ENCODE assay signal across 24 cellular contexts in genomic region chr3:153063337-153063736, GRCh38.
DNase-seq lines count a peak whose midpoint lies in the region; ATAC-seq, FAIRE-seq and TF ChIP-seq lines count a peak whose summit lies in the region.
"Had no signal": no experiment of that assay in that cellular context is flagged by ENCODE, and none has a peak within 500 bp of the region (broad histone marks: within the 10 kb centered on the region; RNA-seq: fewer than 3 reads in every experiment).

No MANE protein-coding gene starts in this region.

- peaks cover 11% of the 10 kb centered on the region for H3F3A ChIP-seq in SK-N-SH (replicated peaks; ENCODE audit: insufficient read depth)
- H3F3A ChIP-seq in SU-DHL-6 (ENCODE audit: insufficient read depth), result no peaks in the 10 kb centered on the region

- TF ChIP-seq CTCF in SK-N-SH (IDR thresholded peaks at IDR 0.05) (no peak), SU-DHL-6 (IDR thresholded peaks at IDR 0.05; ENCODE audit: insufficient read depth, low read length, poor library complexity, severe bottlenecking) (no peak), GM12878 (IDR thresholded peaks at IDR 0.05 in 2 of 3, conservative IDR thresholded peaks at IDR 0.05 in 1 of 3; ENCODE audit: control insufficient read depth in 2 of 3, extremely low read depth in 1 of 3, insufficient read depth in 1 of 3, low read depth in 3 of 3, low read length in 3 of 3) (no peak)

- H3K27me3 ChIP-seq in SK-N-SH (ENCODE audit: insufficient read depth) (no peaks in the 10 kb centered on the region), SU-DHL-6 (ENCODE audit: low read length) (no peaks in the 10 kb centered on the region), GM12878 (replicated peaks in 1 of 2; ENCODE audit: control insufficient read depth in 2 of 2, insufficient read depth in 2 of 2, low read length in 1 of 2) (no peaks in the 10 kb centered on the region)
- H3K27me3 ChIP-seq: BLaER1 treated with 17β-estradiol and CSF1 and Interleukin-3, amounts not matched to agents 10 nM and 100 nM had no signal

- H4K20me1 ChIP-seq in SK-N-SH (ENCODE audit: insufficient read depth), result no peaks in the 10 kb centered on the region
- H4K20me1 ChIP-seq in SU-DHL-6 (ENCODE audit: low read depth, low read length), result no peaks in the 10 kb centered on the region
- no peaks in the 10 kb centered on the region for H4K20me1 ChIP-seq in GM12878 (ENCODE audit: control insufficient read depth, insufficient read depth)
- H4K20me1 ChIP-seq: BLaER1 treated with 17β-estradiol and CSF1 and Interleukin-3, amounts not matched to agents 10 nM and 100 nM had no signal

- 71% methylated on average over 2 of the region's 2 CpGs for WGBS in SK-N-SH (ENCODE audit: low lambda C conversion rate)
- 16% methylated on average over 2 of the region's 2 CpGs for WGBS in GM12878 (ENCODE audit: insufficient coverage, insufficient replicate concordance, low lambda C conversion rate, missing lambda C conversion rate)

- TF ChIP-seq RAD21 in SK-N-SH (IDR thresholded peaks at IDR 0.05; ENCODE audit: low read length) (no peak), GM12878 (IDR thresholded peaks at IDR 0.05; ENCODE audit: insufficient read depth, low read depth, low read length) (no peak)

- TF ChIP-seq POLR2A in H54 (IDR thresholded peaks at IDR 0.05; ENCODE audit: low read depth, low read length) (no peak), GM12878 (IDR thresholded peaks at IDR 0.05; ENCODE audit: low read depth, low read length) (no peak)

- intact Hi-C loops in GM12878 (cut with micrococcal nuclease; ENCODE audit: unreplicated experiment), result no loop called here

- H3K9me3 Mint-ChIP-seq in activated CD4-positive, alpha-beta T cell treated with anti-CD3 and anti-CD28 coated beads, Interleukin-2, amount 10 ng/mL, durations not matched to agents 7 days and 5 days, result no peaks in the 10 kb centered on the region
- H3K9me3 Mint-ChIP-seq: CD4-positive, alpha-beta T cell; CD8-positive, alpha-beta T cell had no signal

- ATAC-seq in SK-N-SH treated with all-trans-retinoic acid at 6 μM for 48 hours (no peak), GM12878 (no peak), GM19351 (IDR thresholded peaks at IDR 0.05; ENCODE audit: unreplicated experiment) (no peak)
- ATAC-seq: A549; CD8-positive, alpha-beta T cell had no signal

- H3K9me2 ChIP-seq in SK-N-SH, result no peaks in the 10 kb centered on the region
- H3K9me2 ChIP-seq in SU-DHL-6 (replicated peaks; ENCODE audit: insufficient read depth, low read length), result no peaks in the 10 kb centered on the region

- no peaks in the 10 kb centered on the region for H3K79me2 ChIP-seq in SK-N-SH (ENCODE audit: insufficient read depth)
- H3K79me2 ChIP-seq in SU-DHL-6 (ENCODE audit: insufficient read depth, low read length), result no peaks in the 10 kb centered on the region
- no peaks in the 10 kb centered on the region for H3K79me2 ChIP-seq in GM12878 (ENCODE audit: control insufficient read depth, insufficient read depth, low read length)

- SMC1A ChIA-PET in GM12878 (lab: Charles Lee; ENCODE audit: uncharacterized antibody, unreplicated experiment), result no interaction called here

- no peaks in the 10 kb centered on the region for H3K27me3 Mint-ChIP-seq in activated CD4-positive, alpha-beta T cell treated with anti-CD3 and anti-CD28 coated beads, Interleukin-2, amount 10 ng/mL, durations not matched to agents 7 days and 5 days
- H3K27me3 Mint-ChIP-seq: CD4-positive, alpha-beta T cell had no signal

- H3K4me1 Mint-ChIP-seq in activated CD4-positive, alpha-beta T cell treated with anti-CD3 and anti-CD28 coated beads, Interleukin-2, amount 10 ng/mL, durations not matched to agents 7 days and 5 days, result no peaks in the 10 kb centered on the region
- H3K4me1 Mint-ChIP-seq: B cell had no signal

- H3K4me1 ChIP-seq in SK-N-SH (ENCODE audit: control insufficient read depth in 1 of 2, insufficient read depth in 2 of 2, low read depth in 1 of 2, low read length in 1 of 2) (peaks cover 0 to 8% of the 10 kb centered on the region in 2 experiments; a peak in 1 of 4 replicates), GM12878 (ENCODE audit: control insufficient read depth, insufficient read depth, low read length) (no peaks in the 10 kb centered on the region)
- H3K4me1 ChIP-seq: Caco-2 had no signal

- RAD21 ChIA-PET in GM12878 (lab: Charles Lee; ENCODE audit: unreplicated experiment), result no interaction called here

- in situ Hi-C loops in GM12878 (cut with MboI), result no loop called here

- H3K4me2 ChIP-seq in SK-N-SH (no peak overlapping the region), SU-DHL-6 (ENCODE audit: low read depth, low read length, poor library complexity, severe bottlenecking) (no peak overlapping the region), GM12878 (ENCODE audit: control insufficient read depth, insufficient read depth) (no peak overlapping the region)
- H3K4me2 ChIP-seq: A549; BLaER1 treated with 17β-estradiol and CSF1 and Interleukin-3, amounts not matched to agents 10 nM and 100 nM had no signal

- H3K4me3 ChIP-seq in SK-N-SH (ENCODE audit: low read depth in 2 of 2, low read length in 1 of 2), result no peak overlapping the region
- no peak overlapping the region for H3K4me3 ChIP-seq in SU-DHL-6 (ENCODE audit: insufficient read depth, low read length, poor library complexity, severe bottlenecking)
- H3K4me3 ChIP-seq in GM12878, result no peak overlapping the region
- H3K4me3 ChIP-seq: A549; BLaER1 treated with 17β-estradiol and CSF1 and Interleukin-3, amounts not matched to agents 10 nM and 100 nM had no signal

- no peak overlapping the region for H3K4me3 Mint-ChIP-seq in activated CD4-positive, alpha-beta T cell treated with anti-CD3 and anti-CD28 coated beads, Interleukin-2, amount 10 ng/mL, durations not matched to agents 7 days and 5 days
- H3K4me3 Mint-ChIP-seq: B cell; CD4-positive, alpha-beta T cell; CD8-positive, alpha-beta T cell had no signal

- CTCF ChIA-PET in SK-N-SH (lab: Yijun Ruan, JAX), result no interaction called here
- CTCF ChIA-PET in GM12878 (lab: Yijun Ruan, JAX), result no interaction called here
- CTCF ChIA-PET in activated CD4-positive, alpha-beta T cell treated with anti-CD3 and anti-CD28 coated beads, Interleukin-2, amount 10 ng/mL, durations not matched to agents 7 days and 5 days (lab: Charles Lee), result interaction anchor here (0.9 kb wide), 1 partner anchor 11 kb away, joined by 3 read pairs; no protein-coding TSS in a partner anchor

- POLR2A ChIA-PET in SK-N-SH (lab: Yijun Ruan, JAX) (no interaction called here), GM12878 (lab: Charles Lee) (interaction anchor here (0.7 kb wide), 1 partner anchor 9 kb away, joined by 3 read pairs; no protein-coding TSS in a partner anchor)
- POLR2A ChIA-PET in activated CD4-positive, alpha-beta T cell treated with anti-CD3 and anti-CD28 coated beads, Interleukin-2, amount 10 ng/mL, durations not matched to agents 7 days and 5 days (lab: Charles Lee), result no interaction called here

- FAIRE-seq in H54 (lab: Jason Lieb, UNC) (peak; percentile 74), GM12878 (lab: Jason Lieb, UNC) (no peak)
- FAIRE-seq: A549, D721Med, G401.6, GM12892, GM18507 had no signal

- TF ChIP-seq EP300 in SK-N-SH (IDR thresholded peaks at IDR 0.05; ENCODE audit: borderline replicate concordance in 1 of 2, low read depth in 1 of 2, low read length in 1 of 2) (no peak), GM12878 (IDR thresholded peaks at IDR 0.05; ENCODE audit: borderline replicate concordance in 1 of 2, control insufficient read depth in 1 of 2, low read depth in 2 of 2, low read length in 2 of 2) (no peak)

- H3K9me3 ChIP-seq in SK-N-SH, result no peaks in the 10 kb centered on the region
- H3K9me3 ChIP-seq in SU-DHL-6 (ENCODE audit: insufficient read depth, low read length), result no peaks in the 10 kb centered on the region
- H3K9me3 ChIP-seq in GM12878 (replicated peaks; ENCODE audit: control insufficient read depth, insufficient read depth, low read length), result no peaks in the 10 kb centered on the region
- H3K9me3 ChIP-seq: A549; BLaER1 treated with 17β-estradiol and CSF1 and Interleukin-3, amounts not matched to agents 10 nM and 100 nM; Caco-2 had no signal

- H3K27ac ChIP-seq in SK-N-SH (ENCODE audit: low read depth in 2 of 2, low read length in 1 of 2), result no peak overlapping the region
- no peak overlapping the region for H3K27ac ChIP-seq in SU-DHL-6 (ENCODE audit: low read depth, low read length)
- H3K27ac ChIP-seq in GM12878 (ENCODE audit: control insufficient read depth, insufficient read depth), result no peak overlapping the region
- H3K27ac ChIP-seq: 22Rv1; A549; BLaER1 treated with 17β-estradiol and CSF1 and Interleukin-3, amounts not matched to agents 10 nM and 100 nM; C4-2B had no signal

- no peak overlapping the region for H3K27ac Mint-ChIP-seq in activated CD4-positive, alpha-beta T cell treated with anti-CD3 and anti-CD28 coated beads, Interleukin-2, amount 10 ng/mL, durations not matched to agents 7 days and 5 days
- H3K27ac Mint-ChIP-seq: B cell; CD4-positive, alpha-beta T cell; CD8-positive, alpha-beta T cell had no signal

- no peaks in the 10 kb centered on the region for H3K36me3 Mint-ChIP-seq in activated CD4-positive, alpha-beta T cell treated with anti-CD3 and anti-CD28 coated beads, Interleukin-2, amount 10 ng/mL, durations not matched to agents 7 days and 5 days (ENCODE audit: low read depth)
- H3K36me3 Mint-ChIP-seq: CD8-positive, alpha-beta T cell had no signal

- DNase-seq in SK-N-SH (no peak), H54 (ENCODE audit: insufficient read length, low spot score) (no peak), GM12878 (ENCODE audit: low read depth, low spot score) (no peak), NCI-H1048 (lab: John Stamatoyannopoulos, UW) (no peak)
- no peak for DNase-seq in activated CD4-positive, alpha-beta T cell treated with anti-CD3 and anti-CD28 coated beads, Interleukin-2, amount 10 ng/mL, durations not matched to agents 7 days and 5 days
- DNase-seq: AML-193; Caco-2; Calu3; CD4-positive, alpha-beta T cell; CD8-positive, alpha-beta T cell; DMS79 treated with DMSO at 0.1 percent for 48 hours; GF-D8 had no signal

- H3K9ac ChIP-seq in SK-N-SH (no peak overlapping the region), SU-DHL-6 (ENCODE audit: low read length) (no peak overlapping the region), GM12878 (ENCODE audit: control insufficient read depth, insufficient read depth, low read length) (no peak overlapping the region)
- H3K9ac ChIP-seq: BLaER1 treated with 17β-estradiol and CSF1 and Interleukin-3, amounts not matched to agents 10 nM and 100 nM had no signal

- H2AFZ ChIP-seq in SK-N-SH (ENCODE audit: low read depth), result peak overlapping the region; percentile 38; the same call in 1 of the 2 replicates
- peak overlapping the region; percentile 28 for H2AFZ ChIP-seq in SU-DHL-6 (ENCODE audit: low read depth, low read length, severe bottlenecking)
- peak overlapping the region; percentile 47 for H2AFZ ChIP-seq in GM12878 (ENCODE audit: control insufficient read depth, low read depth, low read length)

- H3K36me3 ChIP-seq in SK-N-SH (replicated peaks in 1 of 2; ENCODE audit: control insufficient read depth in 1 of 2, insufficient read depth in 2 of 2, low read length in 1 of 2) (no peaks in the 10 kb centered on the region), SU-DHL-6 (ENCODE audit: low read length) (no peaks in the 10 kb centered on the region), GM12878 (ENCODE audit: control insufficient read depth in 2 of 2, insufficient read depth in 2 of 2, low read length in 1 of 2) (no peaks in the 10 kb centered on the region)
- H3K36me3 ChIP-seq: BLaER1 treated with 17β-estradiol and CSF1 and Interleukin-3, amounts not matched to agents 10 nM and 100 nM had no signal

- BruUV-seq in GM12878 (replicated peaks; lab: Mats Ljungman, UMichigan), result no TSS peak

TF ChIP-seq in GM12878, 131 proteins besides CTCF, POLR2A, EP300 and RAD21 (continues in another document):
- TF ChIP-seq MXI1 (IDR thresholded peaks at IDR 0.05; ENCODE audit: low read depth, low read length), result no peak
